ENCODE assay signal across 11 cellular contexts in the genomic region with DNA sequence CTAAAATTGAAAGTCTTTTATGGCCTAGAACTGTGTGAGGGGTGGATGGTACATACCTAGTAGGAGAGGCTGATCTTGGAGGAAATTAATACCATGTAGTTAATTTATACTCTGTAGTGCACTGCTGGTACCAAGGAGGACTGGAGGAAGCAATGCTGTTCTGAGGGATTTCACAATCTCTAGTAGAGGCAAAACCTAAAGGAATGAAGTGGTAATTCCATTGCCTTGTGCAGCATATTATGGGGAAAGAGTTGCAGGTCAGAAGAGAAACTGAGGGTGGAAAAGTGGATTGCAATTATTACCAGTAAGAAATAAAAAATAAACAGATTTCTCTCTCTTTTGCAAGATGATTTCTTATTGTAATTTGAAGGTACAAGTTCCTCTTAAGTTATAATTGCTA. TPM values are rescaled to one million over a fixed set of nuclear protein-coding genes. Genes with fewer than 3 reads are reported as not detected.
DNase-seq lines count a peak whose midpoint lies in the region; ATAC-seq and TF ChIP-seq lines count a peak whose summit lies in the region.
"Had no signal": no experiment of that assay in that cellular context is flagged by ENCODE, and none has a peak within 500 bp of the region (broad histone marks: within the 10 kb centered on the region; RNA-seq: fewer than 3 reads in every experiment).

No MANE protein-coding gene starts in this region.

- ATAC-seq in natural killer cell treated with Interleukin-12 subunit alpha and Interleukin-12 subunit beta and Interleukin-15 and Interleukin-18, amount 100 ng/mL, for 72 hours = no peak
- no peak for ATAC-seq in HG03469 (IDR thresholded peaks at IDR 0.05; ENCODE audit: unreplicated experiment)

- no peak overlapping the region for H3K4me3 ChIP-seq in astrocyte of the spinal cord (ENCODE audit: low read depth, low read length)

- peak overlapping the region; percentile 93 for H3K4me3 Mint-ChIP-seq in natural killer cell treated with Interleukin-12 subunit alpha and Interleukin-12 subunit beta and Interleukin-15 and Interleukin-18, amount 100 ng/mL, for 72 hours

- TF ChIP-seq CTCF in astrocyte of the spinal cord (IDR thresholded peaks at IDR 0.05; ENCODE audit: low read depth, low read length) = no peak

- DNase-seq in NCI-H510A treated with DMSO at 0.1 percent for 48 hours (lab: John Stamatoyannopoulos, UW) (peak; percentile 21), NCI-H510A (lab: John Stamatoyannopoulos, UW) (no peak), Kasumi-1 (lab: John Stamatoyannopoulos, UW) (peak; percentile 18 to 33), astrocyte of the spinal cord (ENCODE audit: low read depth, low spot score) (peak; percentile 18), Ammon's horn (ENCODE audit: low spot score) (no peak)
- no peak for DNase-seq in natural killer cell treated with Interleukin-12 subunit alpha and Interleukin-12 subunit beta and Interleukin-15 and Interleukin-18, amount 100 ng/mL, for 72 hours (ENCODE audit: low spot score)
- no peak for DNase-seq in activated CD8-positive, alpha-beta memory T cell treated with anti-CD3 and anti-CD28 coated beads for 24 hours
- DNase-seq: 8988T, NCI-H774, occipital lobe had no signal

- H3K9me3 Mint-ChIP-seq in natural killer cell treated with Interleukin-12 subunit alpha and Interleukin-12 subunit beta and Interleukin-15 and Interleukin-18, amount 100 ng/mL, for 72 hours = no peaks in the 10 kb centered on the region

- H3K27me3 Mint-ChIP-seq in natural killer cell treated with Interleukin-12 subunit alpha and Interleukin-12 subunit beta and Interleukin-15 and Interleukin-18, amount 100 ng/mL, for 72 hours = no peaks in the 10 kb centered on the region

- in situ Hi-C loops in astrocyte of the spinal cord (cut with HindIII; ENCODE audit: low sequenced_read_pairs) = no loop called here

- H3K27ac Mint-ChIP-seq in natural killer cell treated with Interleukin-12 subunit alpha and Interleukin-12 subunit beta and Interleukin-15 and Interleukin-18, amount 100 ng/mL, for 72 hours = no peak overlapping the region

- H3K4me1 Mint-ChIP-seq in natural killer cell treated with Interleukin-12 subunit alpha and Interleukin-12 subunit beta and Interleukin-15 and Interleukin-18, amount 100 ng/mL, for 72 hours (ENCODE audit: low read depth in 2 of 2) = peaks cover 20 to 27% of the 10 kb centered on the region in 2 donors

- H3K36me3 Mint-ChIP-seq in natural killer cell treated with Interleukin-12 subunit alpha and Interleukin-12 subunit beta and Interleukin-15 and Interleukin-18, amount 100 ng/mL, for 72 hours = peaks cover 7% of the 10 kb centered on the region

RNA-seq across cellular contexts. Expression of gene ABI2, which starts 2.2 kb away (rescaled TPM):
- total RNA-seq in natural killer cell treated with Interleukin-12 subunit alpha and Interleukin-12 subunit beta and Interleukin-15 and Interleukin-18, amount 100 ng/mL, for 72 hours = 10 to 100 TPM; 29.2 to 38.6 TPM

Comparison
In these comparisons a context has a peak if more than half of its experiments do, and no peak if none do; other contexts are left out.
1. DNase-seq: peak in NCI-H510A treated with DMSO at 0.1 percent for 48 hours (single experiment), Kasumi-1 (2 of 2) and astrocyte of the spinal cord (single experiment); none in NCI-H510A (single experiment), natural killer cell treated with Interleukin-12 subunit alpha and Interleukin-12 subunit beta and Interleukin-15 and Interleukin-18, amount 100 ng/mL, for 72 hours (single experiment), Ammon's horn (single experiment) and activated CD8-positive, alpha-beta memory T cell treated with anti-CD3 and anti-CD28 coated beads for 24 hours (single experiment).